ENCODE assay signal across 8 cellular contexts in the genomic region with DNA sequence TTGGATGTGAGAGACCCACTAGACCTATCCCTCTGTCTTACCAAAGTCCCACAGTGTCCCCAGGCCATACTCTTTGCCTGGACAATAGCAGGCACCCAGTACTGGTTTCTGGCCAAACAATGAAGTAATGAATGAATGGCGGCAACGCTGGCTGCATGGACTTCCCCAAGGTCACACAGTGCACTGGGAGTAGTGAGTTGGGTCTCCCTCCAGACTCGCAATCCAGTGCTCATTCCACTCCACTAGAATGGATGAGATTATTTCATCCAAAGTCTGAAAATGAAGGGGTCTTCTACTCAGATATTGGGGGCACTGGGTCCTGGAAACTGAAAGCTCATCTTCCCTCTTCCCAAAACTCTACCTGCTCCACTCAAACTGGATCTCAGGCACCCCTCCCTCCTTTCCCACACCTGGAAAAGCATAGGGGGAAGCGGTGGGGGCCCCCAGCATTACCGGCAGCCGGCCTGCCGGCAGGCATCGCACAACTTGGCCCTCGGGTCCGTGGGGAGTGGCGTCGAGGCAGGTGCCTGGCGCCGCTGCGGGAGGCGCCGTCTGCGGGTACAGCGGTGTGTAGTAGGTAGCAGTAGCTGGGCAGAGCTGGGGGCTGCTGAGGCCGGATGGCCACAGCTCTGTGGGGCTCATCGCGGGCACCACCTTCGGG. TPM values are rescaled to one million over a fixed set of nuclear protein-coding genes. Genes with fewer than 3 reads are reported as not detected.
DNase-seq lines count a peak whose midpoint lies in the region; ATAC-seq, FAIRE-seq and TF ChIP-seq lines count a peak whose summit lies in the region.

No MANE protein-coding gene starts in this region.

- no peak overlapping the region for H2BK15ac ChIP-seq in mesendoderm (replicated peaks; ENCODE audit: low read depth)

- no peak overlapping the region for H4K5ac ChIP-seq in mesendoderm (ENCODE audit: low read length)

- ATAC-seq in DND-41 (ENCODE audit: insufficient read depth, low read depth) = no peak
- no peak for ATAC-seq in activated naive CD8-positive, alpha-beta T cell treated with anti-CD3 and anti-CD28 coated beads, Interleukin-2, amount 50 U/mL, for 24 hours
- ATAC-seq in GM21390 (IDR thresholded peaks at IDR 0.05; ENCODE audit: unreplicated experiment) = no peak
- ATAC-seq in GM21529 (IDR thresholded peaks at IDR 0.05; ENCODE audit: unreplicated experiment) = no peak

- H3K27ac ChIP-seq in DND-41 (ENCODE audit: low read length) = peak overlapping the region; percentile 93
- no peak overlapping the region for H3K27ac ChIP-seq in HUES48 (ENCODE audit: low read depth, low read length)
- no peak overlapping the region for H3K27ac ChIP-seq in mesendoderm (ENCODE audit: low read depth, low read length)
- no peak overlapping the region for H3K27ac ChIP-seq in kidney (ENCODE audit: low read depth in 2 of 2, low read length in 2 of 2)

- H3K18ac ChIP-seq in mesendoderm (ENCODE audit: low read length) = no peak overlapping the region

- peaks cover 72% of the 10 kb centered on the region for H3K4me1 Mint-ChIP-seq in activated naive CD8-positive, alpha-beta T cell treated with anti-CD3 and anti-CD28 coated beads, Interleukin-2, amount 50 U/mL, for 24 hours

- peak overlapping the region; percentile 62 for H3K27ac Mint-ChIP-seq in activated naive CD8-positive, alpha-beta T cell treated with anti-CD3 and anti-CD28 coated beads, Interleukin-2, amount 50 U/mL, for 24 hours

- no peaks in the 10 kb centered on the region for H3K27me3 Mint-ChIP-seq in activated naive CD8-positive, alpha-beta T cell treated with anti-CD3 and anti-CD28 coated beads, Interleukin-2, amount 50 U/mL, for 24 hours

- peaks cover 59% of the 10 kb centered on the region for H3K4me1 ChIP-seq in DND-41 (ENCODE audit: insufficient read depth, low read length)
- peaks cover 23% of the 10 kb centered on the region for H3K4me1 ChIP-seq in HUES48 (ENCODE audit: control insufficient read depth, insufficient read depth, low read length)
- peaks cover 3% of the 10 kb centered on the region for H3K4me1 ChIP-seq in mesendoderm (ENCODE audit: control insufficient read depth, low read depth, low read length)
- H3K4me1 ChIP-seq in kidney (ENCODE audit: control insufficient read depth in 1 of 2, insufficient read depth in 1 of 2, low read depth in 1 of 2, low read length in 2 of 2) = peaks cover 0 to 16% of the 10 kb centered on the region in 2 donors

- H2AK5ac ChIP-seq in mesendoderm (ENCODE audit: low read length) = peak overlapping the region; percentile 24

- peak overlapping the region; percentile 85 for H3K56ac ChIP-seq in mesendoderm (ENCODE audit: low read length)

- H3K79me1 ChIP-seq in mesendoderm (ENCODE audit: low read length) = no peaks in the 10 kb centered on the region

- H3K9ac ChIP-seq in DND-41 (ENCODE audit: low read depth, low read length) (peak overlapping the region; percentile 94), HUES48 (ENCODE audit: low read depth, low read length) (peak overlapping the region; percentile 75; the same call in 1 of the 2 replicates), mesendoderm (ENCODE audit: low read length) (peak overlapping the region; percentile 70), kidney (ENCODE audit: low read length in 2 of 2) (no peak overlapping the region)

- H3K79me2 ChIP-seq in DND-41 (ENCODE audit: insufficient read depth, low read length) = peaks cover 61% of the 10 kb centered on the region
- H3K79me2 ChIP-seq in mesendoderm (ENCODE audit: control insufficient read depth, insufficient read depth, low read length) = no peaks in the 10 kb centered on the region

- H3K36me3 Mint-ChIP-seq in activated naive CD8-positive, alpha-beta T cell treated with anti-CD3 and anti-CD28 coated beads, Interleukin-2, amount 50 U/mL, for 24 hours (ENCODE audit: low read depth) = peaks cover 8% of the 10 kb centered on the region

- no peaks in the 10 kb centered on the region for H3K9me3 Mint-ChIP-seq in activated naive CD8-positive, alpha-beta T cell treated with anti-CD3 and anti-CD28 coated beads, Interleukin-2, amount 50 U/mL, for 24 hours

- no peak overlapping the region for H2BK120ac ChIP-seq in mesendoderm (ENCODE audit: low read depth, low read length)

- H3K36me3 ChIP-seq in DND-41 (ENCODE audit: insufficient read depth, low read length) (peaks cover 43% of the 10 kb centered on the region), HUES48 (ENCODE audit: control insufficient read depth, insufficient read depth, low read length) (no peaks in the 10 kb centered on the region), mesendoderm (ENCODE audit: control insufficient read depth, insufficient read depth, low read length) (no peaks in the 10 kb centered on the region), kidney (ENCODE audit: control insufficient read depth in 1 of 2, insufficient read depth in 2 of 2, low read length in 2 of 2) (no peaks in the 10 kb centered on the region)

- WGBS in mesendoderm (ENCODE audit: extremely low coverage, insufficient coverage, low lambda C conversion rate) = no CpG with 5 or more reads among the region's 23 CpGs

- H2BK5ac ChIP-seq in mesendoderm (ENCODE audit: low read length) = no peak overlapping the region

- no peak for FAIRE-seq in kidney (lab: Jason Lieb, UNC)

- TF ChIP-seq CTCF in DND-41 (IDR thresholded peaks at IDR 0.05; ENCODE audit: borderline replicate concordance, extremely low read depth, low read length, poor library complexity, severe bottlenecking) = no peak
- TF ChIP-seq CTCF in kidney (IDR thresholded peaks at IDR 0.05; ENCODE audit: borderline replicate concordance, extremely low read depth, insufficient read depth) = no peak

- H4K20me1 ChIP-seq in DND-41 (ENCODE audit: insufficient read depth, low read length) = peaks cover 41% of the 10 kb centered on the region

- intact Hi-C loops in kidney (cut with DNase I) = no loop called here

- H4K8ac ChIP-seq in mesendoderm (ENCODE audit: low read depth, low read length) = no peak overlapping the region

- H3K4ac ChIP-seq in mesendoderm (ENCODE audit: low read depth, low read length) = no peak overlapping the region

- H3K4me2 ChIP-seq in DND-41 (ENCODE audit: insufficient read depth, low read length) = peak overlapping the region; percentile 90
- H3K4me2 ChIP-seq in mesendoderm (ENCODE audit: low read length) = peak overlapping the region; percentile 79

- no peak overlapping the region for H3K23ac ChIP-seq in mesendoderm (ENCODE audit: low read length)

- H3K9me3 ChIP-seq in DND-41 (ENCODE audit: insufficient read depth, low read length, severe bottlenecking) = no peaks in the 10 kb centered on the region
- no peaks in the 10 kb centered on the region for H3K9me3 ChIP-seq in HUES48 (ENCODE audit: control insufficient read depth, insufficient read depth, low read length)
- no peaks in the 10 kb centered on the region for H3K9me3 ChIP-seq in kidney (ENCODE audit: control insufficient read depth in 1 of 2, low read length in 2 of 2)

- peak overlapping the region; percentile 86 for H3K4me3 Mint-ChIP-seq in activated naive CD8-positive, alpha-beta T cell treated with anti-CD3 and anti-CD28 coated beads, Interleukin-2, amount 50 U/mL, for 24 hours

- H3K4me3 ChIP-seq in DND-41 (ENCODE audit: low read depth in 1 of 2, low read length in 2 of 2) (peak overlapping the region; percentile 78 to 80), HUES48 (ENCODE audit: low read depth, low read length) (peak overlapping the region; percentile 72), mesendoderm (ENCODE audit: low read length) (peak overlapping the region; percentile 15), kidney (ENCODE audit: low read length in 2 of 2) (peak overlapping the region in 1 of 2 donors; percentile 21)

- H2AFZ ChIP-seq in DND-41 (ENCODE audit: low read depth, low read length) = peak overlapping the region; percentile 60

- H3K27me3 ChIP-seq in DND-41 (ENCODE audit: insufficient read depth, low read length, poor library complexity) = no peaks in the 10 kb centered on the region
- peaks cover 40% of the 10 kb centered on the region for H3K27me3 ChIP-seq in HUES48 (ENCODE audit: control insufficient read depth, insufficient read depth, low read length)
- no peaks in the 10 kb centered on the region for H3K27me3 ChIP-seq in mesendoderm (ENCODE audit: insufficient read depth, low read length, poor library complexity)

- DNase-seq in DND-41 (peak; percentile 57), mesendoderm (no peak), GM03348 (ENCODE audit: low spot score) (no peak), kidney (no peak)
- DNase-seq in activated naive CD8-positive, alpha-beta T cell treated with anti-CD3 and anti-CD28 coated beads, Interleukin-2, amount 50 U/mL, for 24 hours = peak; percentile 38

RNA-seq across cellular contexts. Expression of gene E2F2, which starts 0.8 kb away (rescaled TPM):
- 2.1 TPM for polyA plus RNA-seq in mesendoderm (2013, experiment 1 of 2)
- polyA plus RNA-seq in mesendoderm (2013, experiment 2 of 2) = 1.8 TPM
- 0.50 TPM for total RNA-seq in kidney
- polyA plus RNA-seq in kidney (ENCODE audit: insufficient read depth, low read depth, low replicate concordance) = not detected

RNA-seq across cellular contexts. Expression of gene ID3, which starts 29.1 kb away (rescaled TPM):
- polyA plus RNA-seq in mesendoderm (2013, experiment 1 of 2) = 209 TPM
- polyA plus RNA-seq in mesendoderm (2013, experiment 2 of 2) = 208 TPM
- total RNA-seq in kidney = 97.8 TPM
- 157 TPM for polyA plus RNA-seq in kidney (ENCODE audit: insufficient read depth, low read depth, low replicate concordance)

RNA-seq across cellular contexts. Expression of gene ASAP3, which starts 46.2 kb away (rescaled TPM):
- polyA plus RNA-seq in mesendoderm (2013, experiment 1 of 2) = 24.5 TPM
- polyA plus RNA-seq in mesendoderm (2013, experiment 2 of 2) = 24.9 TPM
- total RNA-seq in kidney = 37.8 TPM
- 29.9 TPM for polyA plus RNA-seq in kidney (ENCODE audit: insufficient read depth, low read depth, low replicate concordance)

Comparison
In these comparisons a context has a peak if more than half of its experiments do, and no peak if none do; other contexts are left out.
1. DNase-seq: peak in DND-41 (single experiment) and activated naive CD8-positive, alpha-beta T cell treated with anti-CD3 and anti-CD28 coated beads, Interleukin-2, amount 50 U/mL, for 24 hours (single experiment); none in mesendoderm (single experiment), GM03348 (single experiment) and kidney (single experiment).
2. H3K9ac ChIP-seq: peak in DND-41 (single experiment), HUES48 (single experiment) and mesendoderm (single experiment); none in kidney (0 of 2).